18 cellular contexts compared by ENCODE assay signal in the genomic region with DNA sequence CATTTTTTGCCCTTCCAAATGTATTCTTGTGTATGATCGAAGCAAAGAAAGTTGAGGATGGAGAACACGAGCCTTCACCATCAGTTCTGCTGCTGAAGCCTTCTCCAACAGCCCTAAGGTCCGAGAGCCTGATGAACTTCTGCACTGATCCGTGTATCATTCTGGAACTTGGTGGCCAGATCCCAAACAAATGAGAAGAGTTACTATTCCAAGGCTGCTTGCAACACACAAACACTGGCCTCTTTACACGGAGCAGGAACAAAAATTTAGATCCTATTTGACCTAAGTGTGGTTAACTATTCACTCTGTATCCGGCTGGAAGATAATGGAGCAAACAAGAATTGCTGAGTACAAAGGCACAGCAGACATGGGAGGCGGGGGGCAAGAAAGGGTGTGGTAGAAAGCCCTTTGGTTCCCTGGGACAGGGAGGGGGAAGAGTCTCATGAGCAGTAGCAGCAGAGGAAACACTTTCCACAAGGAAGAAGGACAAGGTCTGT.
"Had no signal": no experiment of that assay in that cellular context is flagged by ENCODE, and none has a peak within 500 bp of the region (broad histone marks: within the 10 kb centered on the region; RNA-seq: fewer than 3 reads in every experiment).

No MANE protein-coding gene starts in this region.

- H3K27ac Mint-ChIP-seq: activated B cell treated with CpG ODN at 0.5 μM for 24 hours; activated CD4-positive, alpha-beta T cell treated with anti-CD3 and anti-CD28 coated beads, Interleukin-2, amount 10 ng/mL, durations not matched to agents 24 days and 14 days; activated naive CD8-positive, alpha-beta T cell treated with anti-CD3 and anti-CD28 coated beads for 36 hours; naive B cell had no signal

- H3K9me3 Mint-ChIP-seq: activated B cell treated with CpG ODN at 0.5 μM for 24 hours; activated CD4-positive, alpha-beta T cell treated with anti-CD3 and anti-CD28 coated beads, Interleukin-2, amount 10 ng/mL, durations not matched to agents 24 days and 14 days; activated naive CD8-positive, alpha-beta T cell treated with anti-CD3 and anti-CD28 coated beads for 36 hours had no signal

- H3K4me1 Mint-ChIP-seq: activated CD4-positive, alpha-beta T cell treated with anti-CD3 and anti-CD28 coated beads, Interleukin-2, amount 10 ng/mL, durations not matched to agents 24 days and 14 days; activated naive CD8-positive, alpha-beta T cell treated with anti-CD3 and anti-CD28 coated beads for 36 hours; naive B cell had no signal

- H3K27ac ChIP-seq: brain microvascular endothelial cell, heart left ventricle, lower lobe of right lung, transverse colon had no signal

- H3K27me3 ChIP-seq: brain microvascular endothelial cell, heart left ventricle, transverse colon had no signal

- ATAC-seq: heart left ventricle, lower lobe of right lung had no signal

- H3K36me3 ChIP-seq: heart left ventricle, lower lobe of right lung had no signal

- H3K4me3 ChIP-seq: heart left ventricle, lower lobe of right lung, transverse colon had no signal

- H3K27me3 Mint-ChIP-seq: activated B cell treated with CpG ODN at 0.5 μM for 24 hours; activated CD4-positive, alpha-beta T cell treated with anti-CD3 and anti-CD28 coated beads, Interleukin-2, amount 10 ng/mL, durations not matched to agents 24 days and 14 days; activated naive CD8-positive, alpha-beta T cell treated with anti-CD3 and anti-CD28 coated beads for 36 hours; naive B cell had no signal

- H3K9me3 ChIP-seq: heart left ventricle, lower lobe of right lung, transverse colon had no signal

- H3K4me3 Mint-ChIP-seq: activated B cell treated with CpG ODN at 0.5 μM for 24 hours; activated CD4-positive, alpha-beta T cell treated with anti-CD3 and anti-CD28 coated beads, Interleukin-2, amount 10 ng/mL, durations not matched to agents 24 days and 14 days; activated naive CD8-positive, alpha-beta T cell treated with anti-CD3 and anti-CD28 coated beads for 36 hours; naive B cell had no signal

- H3K36me3 Mint-ChIP-seq: activated naive CD8-positive, alpha-beta T cell treated with anti-CD3 and anti-CD28 coated beads for 36 hours; naive B cell had no signal

- DNase-seq: activated B cell treated with CpG ODN at 0.5 μM for 24 hours; activated CD4-positive, alpha-beta T cell treated with anti-CD3 and anti-CD28 coated beads, Interleukin-2, amount 10 ng/mL, durations not matched to agents 24 days and 14 days; activated CD8-positive, alpha-beta memory T cell treated with anti-CD3 and anti-CD28 coated beads for 24 hours; activated naive CD8-positive, alpha-beta T cell treated with anti-CD3 and anti-CD28 coated beads for 36 hours; brain microvascular endothelial cell; cerebellar nuclear complex; dermis blood vessel endothelial cell; heart left ventricle; lower lobe of right lung; midbrain; naive B cell; nucleus accumbens; retina; stimulated activated CD4-positive, alpha-beta T cell treated with anti-CD3 and anti-CD28 coated beads, Interleukin-15, amount 100 ng/mL, for 24 hours; stimulated activated CD4-positive, alpha-beta T cell treated with anti-CD3 and anti-CD28 coated beads, Interleukin-4, amount 100 ng/mL, for 24 hours; stimulated activated naive CD4-positive, alpha-beta T cell treated with Interleukin-2 at 50 U/mL for 16 hours; substantia nigra; transverse colon had no signal
